Comparison of ENCODE assay signal across 8 cellular contexts in the genomic region with DNA sequence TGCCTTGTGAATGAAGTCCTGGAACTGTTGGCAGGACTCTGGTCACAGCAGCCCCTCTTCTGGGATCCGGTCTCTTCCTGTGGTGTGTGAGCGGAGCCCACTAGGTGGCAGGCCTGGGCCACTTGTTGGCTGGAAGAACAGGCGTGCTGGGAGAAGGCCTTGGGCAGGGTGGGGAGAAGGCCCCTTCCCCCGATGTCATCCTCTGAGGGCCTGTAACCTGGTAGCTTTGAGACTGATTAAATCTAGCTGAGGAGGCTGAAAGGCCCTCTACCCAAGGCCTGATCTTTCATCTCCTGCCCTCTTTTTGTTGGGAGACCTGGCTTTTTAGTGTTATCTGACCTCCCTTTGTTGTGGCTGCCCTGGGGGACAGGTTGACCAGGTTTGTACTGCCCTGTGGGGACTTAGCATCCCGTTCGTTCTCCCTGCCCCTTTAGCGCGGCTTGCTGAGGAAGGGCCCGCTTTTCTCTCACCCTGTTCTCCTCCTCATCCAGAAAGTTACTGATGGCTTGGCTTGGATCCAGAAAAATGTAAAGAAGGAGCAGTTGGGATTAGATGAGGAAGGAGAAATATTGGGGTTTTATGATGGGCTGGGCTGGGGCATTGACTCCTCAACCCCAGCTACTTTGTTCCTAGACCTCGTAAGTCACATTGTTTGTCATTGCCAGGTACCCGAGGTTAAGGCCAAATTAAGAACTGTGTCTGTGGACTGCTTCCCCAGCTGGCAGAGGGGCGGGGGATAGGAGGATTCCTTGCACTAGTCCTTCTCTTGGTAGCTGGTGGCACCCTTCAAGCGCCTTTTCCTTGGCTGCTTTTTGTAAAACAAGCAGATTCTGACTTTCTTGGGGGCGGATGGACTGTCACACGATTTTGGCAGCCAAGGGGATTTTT. TPM values are rescaled to one million over a fixed set of nuclear protein-coding genes. Genes with fewer than 3 reads are reported as not detected.
A peak's percentile ranks its signal among the peaks of the same experiment; 100 is the strongest.
DNase-seq lines count a peak whose midpoint lies in the region; ATAC-seq, FAIRE-seq and TF ChIP-seq lines count a peak whose summit lies in the region.

No MANE protein-coding gene starts in this region.

- peak overlapping the region; percentile 94 for H3K27ac ChIP-seq in RWPE2 (ENCODE audit: poor library complexity, severe bottlenecking)
- H3K27ac ChIP-seq in heart right ventricle, result no peak overlapping the region

- peak; percentile 13 for DNase-seq in AG09309 (ENCODE audit: low read depth)
- DNase-seq in GM18507 (ENCODE audit: extremely low spot score, insufficient read length, low read depth), result peak; percentile 36
- DNase-seq in LHCN-M2 (ENCODE audit: low read depth), result peak; percentile 73
- DNase-seq in RWPE2 (ENCODE audit: low spot score), result no peak
- peak; percentile 8 for DNase-seq in activated naive CD8-positive, alpha-beta T cell treated with anti-CD3 and anti-CD28 coated beads, Interleukin-2, amount 50 U/mL, for 16 hours (ENCODE audit: low read depth, low spot score)
- peak; percentile 79 to 80 for DNase-seq in heart right ventricle
- DNase-seq in progenitor cell of endocrine pancreas (ENCODE audit: low spot score, unreplicated experiment), result peak; percentile 69

- peak overlapping the region; percentile 62 for H3K27ac Mint-ChIP-seq in progenitor cell of endocrine pancreas

- TF ChIP-seq CTCF in AG09309 (IDR thresholded peaks at IDR 0.05; ENCODE audit: control insufficient read depth, insufficient read depth, low read depth, low read length, missing control alignments) (peak; percentile 96), RWPE2 (IDR thresholded peaks at IDR 0.05; ENCODE audit: poor library complexity, severe bottlenecking) (peak; percentile 95), heart right ventricle (IDR thresholded peaks at IDR 0.05) (peak; percentile 66 to 93 (median 87)), progenitor cell of endocrine pancreas (IDR thresholded peaks at IDR 0.05; ENCODE audit: unreplicated experiment) (peak; percentile 89)

- peak; percentile 83 for FAIRE-seq in GM18507 (lab: Jason Lieb, UNC)

- ATAC-seq in RWPE2 (ENCODE audit: low read depth) (peak; percentile 74), heart right ventricle (peak; percentile 87 to 94 (median 91)), GM19467 (IDR thresholded peaks at IDR 0.05; ENCODE audit: unreplicated experiment) (no peak)

- H3K4me1 Mint-ChIP-seq in progenitor cell of endocrine pancreas (ENCODE audit: low read depth), result peaks cover 43% of the 10 kb centered on the region

- no peaks in the 10 kb centered on the region for H3K27me3 Mint-ChIP-seq in progenitor cell of endocrine pancreas

- H3K4me1 ChIP-seq in RWPE2 (ENCODE audit: insufficient read depth, poor library complexity, severe bottlenecking), result peaks cover 23% of the 10 kb centered on the region
- peaks cover 0 to 38% (median 4%) of the 10 kb centered on the region in 9 donors for H3K4me1 ChIP-seq in heart right ventricle

- intact Hi-C loops in heart right ventricle (cut with DNase I), result loop anchor here in 9 of 10 donors (1.0 to 10.0 kb wide), 16 partner anchors 230 to 795 kb away; a partner anchor contains a TSS

- WGBS in heart right ventricle, 2 donors, result 48 to 49% methylated on average over 15 of the region's 15 CpGs

- H3K27me3 ChIP-seq in RWPE2 (ENCODE audit: insufficient read depth, poor library complexity, severe bottlenecking) (no peaks in the 10 kb centered on the region), heart right ventricle (no peaks in the 10 kb centered on the region)

- H3K36me3 Mint-ChIP-seq in progenitor cell of endocrine pancreas (ENCODE audit: insufficient read depth), result no peaks in the 10 kb centered on the region

- H3K4me3 ChIP-seq in AG09309 (ENCODE audit: control insufficient read depth, low read depth, low read length), result no peak overlapping the region
- no peak overlapping the region for H3K4me3 ChIP-seq in RWPE2 (ENCODE audit: severe bottlenecking)
- H3K4me3 ChIP-seq in heart right ventricle, result no peak overlapping the region

- H3K36me3 ChIP-seq in RWPE2 (ENCODE audit: low read depth) (no peaks in the 10 kb centered on the region), heart right ventricle (no peaks in the 10 kb centered on the region)

- no peak overlapping the region for H3K4me3 Mint-ChIP-seq in progenitor cell of endocrine pancreas (ENCODE audit: low read depth)

- no peaks in the 10 kb centered on the region for H3K9me3 ChIP-seq in RWPE2 (ENCODE audit: severe bottlenecking)
- H3K9me3 ChIP-seq in heart right ventricle, result no peaks in the 10 kb centered on the region

- no peaks in the 10 kb centered on the region for H3K9me3 Mint-ChIP-seq in progenitor cell of endocrine pancreas (ENCODE audit: low read depth)

RNA-seq across cellular contexts. Expression of a gene that starts 48.5 kb away (rescaled TPM):
- 23.5 and 25.5 TPM in 2 replicates for total RNA-seq in LHCN-M2 (2014; rRNA removed)
- polyA plus RNA-seq in LHCN-M2 (2012), result 29.0 TPM
- total RNA-seq in heart right ventricle, result 10 to 100 TPM in 6 of 10 donors, 1 to 10 TPM in 4; 5.2 to 15.8 (median 10.2) TPM
- 10 to 100 TPM in 1 of 2 donors, 1 to 10 TPM in 1; 9.9 to 27.0 TPM for polyA plus RNA-seq in heart right ventricle
- total RNA-seq in progenitor cell of endocrine pancreas, result 30.2 and 32.8 TPM in 2 replicates
